8 cellular contexts compared by ENCODE assay signal in the genomic region with DNA sequence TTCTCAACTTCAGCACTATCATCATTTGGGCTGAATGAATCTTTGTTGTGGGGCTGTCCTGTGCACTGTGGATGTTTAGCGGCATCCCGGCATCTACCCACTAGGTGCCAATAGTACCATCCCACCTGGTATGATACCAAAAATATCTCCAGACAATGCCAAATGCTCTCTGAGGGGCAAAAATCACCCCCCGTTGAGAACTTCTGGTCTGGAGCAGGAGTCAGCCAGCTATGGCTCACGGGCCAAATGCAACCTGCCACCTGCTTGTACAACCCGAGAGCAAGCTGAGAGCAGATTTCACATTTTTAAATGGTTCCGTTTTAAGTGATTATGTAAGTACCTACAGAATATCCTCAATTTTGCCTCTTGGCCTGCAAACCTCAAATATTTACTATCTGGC. TPM values are rescaled to one million over a fixed set of nuclear protein-coding genes. Genes with fewer than 3 reads are reported as not detected.
"Had no signal": no experiment of that assay in that cellular context is flagged by ENCODE, and none has a peak within 500 bp of the region (broad histone marks: within the 10 kb centered on the region; RNA-seq: fewer than 3 reads in every experiment).

No MANE protein-coding gene starts in this region.

- ATAC-seq: HCT116, HepG2 had no signal

- H3K27ac ChIP-seq: GM23248 had no signal

- H3K4me3 ChIP-seq: GM23248, HAP-1 had no signal

- DNase-seq: GM23248, GOT3, H7, KBM-7 had no signal

- H3K36me3 ChIP-seq: HAP-1 had no signal

- FAIRE-seq: HepG2 had no signal

- H3K9me3 ChIP-seq: HAP-1 had no signal

- H3K4me1 ChIP-seq: HAP-1 had no signal

RNA-seq across cellular contexts. Expression of a gene that starts 26.8 kb away (rescaled TPM):
- total RNA-seq: HT-29 had no signal
